ENCODE assay signal across 10 cellular contexts in the genomic region with DNA sequence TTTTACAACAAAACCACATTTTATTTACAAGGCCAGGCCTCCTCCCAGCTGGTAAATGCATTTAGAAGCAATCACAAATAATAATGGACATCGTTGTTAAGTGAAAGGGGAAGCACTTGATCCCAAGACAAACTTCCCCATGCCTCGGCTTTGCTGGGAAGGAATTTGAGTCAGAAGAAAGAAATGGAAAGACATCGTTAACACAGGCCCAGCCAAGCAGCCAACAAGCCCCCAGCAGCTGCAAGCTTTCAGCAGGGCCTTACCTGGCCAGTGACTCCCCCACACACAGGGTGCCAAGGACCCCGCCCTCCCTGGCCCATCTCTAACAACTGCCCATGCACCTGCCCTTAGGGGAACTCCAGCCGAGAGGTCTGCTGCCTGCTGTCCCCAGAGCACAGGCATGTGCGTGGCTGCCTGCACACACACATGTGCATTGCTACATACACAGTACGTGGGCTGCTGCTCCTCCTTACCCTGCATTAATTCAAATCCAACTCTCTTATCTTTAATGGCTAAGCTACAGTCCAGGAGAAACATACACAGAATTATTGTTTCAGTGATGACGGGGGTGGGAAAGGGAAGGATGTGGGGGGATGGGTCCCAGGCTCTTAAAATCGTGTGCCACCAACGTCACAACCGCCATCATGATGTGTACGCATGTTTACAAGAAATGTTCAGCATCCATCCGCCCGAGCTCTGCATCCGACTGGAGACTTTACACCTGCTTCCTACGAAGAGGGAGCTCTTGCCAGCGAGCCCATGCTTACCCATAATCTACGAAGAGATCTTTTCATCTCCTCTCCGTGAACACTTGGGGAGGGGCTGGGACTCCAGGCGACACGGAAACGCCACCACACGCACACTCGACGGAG. TPM values are rescaled to one million over a fixed set of nuclear protein-coding genes. Genes with fewer than 3 reads are reported as not detected.
DNase-seq lines count a peak whose midpoint lies in the region; ATAC-seq and TF ChIP-seq lines count a peak whose summit lies in the region.
"Had no signal": no experiment of that assay in that cellular context is flagged by ENCODE, and none has a peak within 500 bp of the region (broad histone marks: within the 10 kb centered on the region; RNA-seq: fewer than 3 reads in every experiment).

No MANE protein-coding gene starts in this region.

- H3K27ac Mint-ChIP-seq in GM23338 (no peak overlapping the region; the same call in 1 of the 2 replicates), brain (peak overlapping the region; percentile 9 to 97 (median 80))

- peaks cover 96% of the 10 kb centered on the region for H3K79me2 ChIP-seq in GM23338 (replicated peaks; ENCODE audit: insufficient read depth)

- DNase-seq in GM23338 (ENCODE audit: low spot score) = peak; percentile 41
- peak; percentile 60 for DNase-seq in activated CD4-positive, alpha-beta T cell treated with anti-CD3 and anti-CD28 coated beads for 1 hour
- peak; percentile 57 for DNase-seq in retina
- no peak for DNase-seq in H4 (ENCODE audit: low spot score)
- no peak for DNase-seq in right cardiac atrium
- DNase-seq in GOT3 (lab: John Stamatoyannopoulos, UW) = no peak
- DNase-seq: Calu3, NCI-H187 treated with DMSO at 0.1 percent for 48 hours had no signal

- peaks cover 94% of the 10 kb centered on the region for H3K4me1 ChIP-seq in GM23338 (ENCODE audit: insufficient read depth)
- no peaks in the 10 kb centered on the region for H3K4me1 ChIP-seq in right cardiac atrium (ENCODE audit: control insufficient read depth, insufficient read depth, low read length)

- no peak for TF ChIP-seq CTCF in GM23338 (conservative IDR thresholded peaks at IDR 0.05; ENCODE audit: low read depth in 2 of 2)
- TF ChIP-seq CTCF in brain (conservative IDR thresholded peaks at IDR 0.05) = no peak

- H3K4me2 ChIP-seq in GM23338 = peak overlapping the region; percentile 73

- no peak overlapping the region for H2AFZ ChIP-seq in GM23338

- no peak for ATAC-seq in GM23338
- no peak for ATAC-seq in HG03469 (IDR thresholded peaks at IDR 0.05; ENCODE audit: unreplicated experiment)
- ATAC-seq in right cardiac atrium = no peak

- H3K36me3 Mint-ChIP-seq in GM23338 (ENCODE audit: low read depth) = peaks cover 3% of the 10 kb centered on the region; the same call in 1 of the 3 replicates
- H3K36me3 Mint-ChIP-seq in brain = no peaks in the 10 kb centered on the region

- H3K4me3 ChIP-seq in GM23338 (peak overlapping the region; percentile 44; the same call in 1 of the 2 replicates), right cardiac atrium (ENCODE audit: low read length) (no peak overlapping the region)

- H3K9me3 Mint-ChIP-seq in GM23338 (no peaks in the 10 kb centered on the region), brain (no peaks in the 10 kb centered on the region)

- H3K9me3 ChIP-seq in right cardiac atrium (ENCODE audit: control insufficient read depth, low read length) = no peaks in the 10 kb centered on the region

- H3K4me3 Mint-ChIP-seq in GM23338 (peak overlapping the region; percentile 55), brain (peak overlapping the region; percentile 55 to 87 (median 70))

- H4K20me1 ChIP-seq in GM23338 (replicated peaks; ENCODE audit: insufficient read depth) = 0 out of 2 replicates have a peak, but pooled peaks cover 8% of the 10 kb centered on the region

- H3K27me3 Mint-ChIP-seq in GM23338 (ENCODE audit: insufficient read depth, low read depth, poor library complexity) = peaks cover 7% of the 10 kb centered on the region
- H3K27me3 Mint-ChIP-seq in brain = peaks cover 16% of the 10 kb centered on the region

- no peaks in the 10 kb centered on the region for H3K27me3 ChIP-seq in GM23338 (ENCODE audit: insufficient read depth)
- H3K27me3 ChIP-seq in right cardiac atrium (ENCODE audit: control insufficient read depth, insufficient read depth) = no peaks in the 10 kb centered on the region

- 40% methylated on average over 25 of the region's 25 CpGs for WGBS in right cardiac atrium

- H3K36me3 ChIP-seq in GM23338 (ENCODE audit: insufficient read depth) = no peaks in the 10 kb centered on the region

- intact Hi-C loops in right cardiac atrium (cut with DNase I) = no loop called here

- peaks cover 95% of the 10 kb centered on the region for H3K4me1 Mint-ChIP-seq in GM23338
- peaks cover 94% of the 10 kb centered on the region for H3K4me1 Mint-ChIP-seq in brain

- H3K27ac ChIP-seq in GM23338 (ENCODE audit: low read depth) = peak overlapping the region; percentile 62
- no peak overlapping the region for H3K27ac ChIP-seq in right cardiac atrium (ENCODE audit: low read length)

- H3F3A ChIP-seq in GM23338 (replicated peaks; ENCODE audit: low read depth) = peaks cover 4% of the 10 kb centered on the region; the same call in 1 of the 2 replicates

- H3K9me2 ChIP-seq in GM23338 (ENCODE audit: insufficient read depth) = no peaks in the 10 kb centered on the region

TF ChIP-seq in GM23338, 12 proteins besides CTCF, POLR2A, EP300 and RAD21 (continues in another document):
- TF ChIP-seq, protein P1, sequence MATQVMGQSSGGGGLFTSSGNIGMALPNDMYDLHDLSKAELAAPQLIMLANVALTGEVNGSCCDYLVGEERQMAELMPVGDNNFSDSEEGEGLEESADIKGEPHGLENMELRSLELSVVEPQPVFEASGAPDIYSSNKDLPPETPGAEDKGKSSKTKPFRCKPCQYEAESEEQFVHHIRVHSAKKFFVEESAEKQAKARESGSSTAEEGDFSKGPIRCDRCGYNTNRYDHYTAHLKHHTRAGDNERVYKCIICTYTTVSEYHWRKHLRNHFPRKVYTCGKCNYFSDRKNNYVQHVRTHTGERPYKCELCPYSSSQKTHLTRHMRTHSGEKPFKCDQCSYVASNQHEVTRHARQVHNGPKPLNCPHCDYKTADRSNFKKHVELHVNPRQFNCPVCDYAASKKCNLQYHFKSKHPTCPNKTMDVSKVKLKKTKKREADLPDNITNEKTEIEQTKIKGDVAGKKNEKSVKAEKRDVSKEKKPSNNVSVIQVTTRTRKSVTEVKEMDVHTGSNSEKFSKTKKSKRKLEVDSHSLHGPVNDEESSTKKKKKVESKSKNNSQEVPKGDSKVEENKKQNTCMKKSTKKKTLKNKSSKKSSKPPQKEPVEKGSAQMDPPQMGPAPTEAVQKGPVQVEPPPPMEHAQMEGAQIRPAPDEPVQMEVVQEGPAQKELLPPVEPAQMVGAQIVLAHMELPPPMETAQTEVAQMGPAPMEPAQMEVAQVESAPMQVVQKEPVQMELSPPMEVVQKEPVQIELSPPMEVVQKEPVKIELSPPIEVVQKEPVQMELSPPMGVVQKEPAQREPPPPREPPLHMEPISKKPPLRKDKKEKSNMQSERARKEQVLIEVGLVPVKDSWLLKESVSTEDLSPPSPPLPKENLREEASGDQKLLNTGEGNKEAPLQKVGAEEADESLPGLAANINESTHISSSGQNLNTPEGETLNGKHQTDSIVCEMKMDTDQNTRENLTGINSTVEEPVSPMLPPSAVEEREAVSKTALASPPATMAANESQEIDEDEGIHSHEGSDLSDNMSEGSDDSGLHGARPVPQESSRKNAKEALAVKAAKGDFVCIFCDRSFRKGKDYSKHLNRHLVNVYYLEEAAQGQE (IDR thresholded peaks at IDR 0.05; ENCODE audit: unreplicated experiment) = no peak
- TF ChIP-seq CREB1 (CRISPR knock-in tag; IDR thresholded peaks at IDR 0.05; ENCODE audit: low read depth) = no peak

RNA-seq across cellular contexts. Expression of gene BCL11B, which starts 9.8 kb away (rescaled TPM):
- total RNA-seq in GM23338 (2014; rRNA removed; shearing (Covaris generic)) = 5.6 and 6.7 TPM in 2 replicates
- polyA plus RNA-seq in GM23338 (2016; fragmentation: Nextera tagmentation; extraction: Ambion mirVana) (2.4 and 2.7 TPM in 2 replicates), brain (ENCODE audit: insufficient read depth, low read depth, low replicate concordance) (1.6 TPM), right cardiac atrium (0.05 TPM)
- 0.90 and 1.4 TPM in 2 replicates for total RNA-seq in H4 (2014; rRNA removed; shearing (Covaris generic))
- under 1 TPM; 0.08 to 0.63 (median 0.23) TPM for total RNA-seq in right cardiac atrium

Comparison
In these comparisons a context has a peak if more than half of its experiments do, and no peak if none do; other contexts are left out.
1. DNase-seq: peak in GM23338 (single experiment), activated CD4-positive, alpha-beta T cell treated with anti-CD3 and anti-CD28 coated beads for 1 hour (single experiment) and retina (single experiment); none in H4 (single experiment), right cardiac atrium (0 of 3) and GOT3 (single experiment).